In the genomic region with DNA sequence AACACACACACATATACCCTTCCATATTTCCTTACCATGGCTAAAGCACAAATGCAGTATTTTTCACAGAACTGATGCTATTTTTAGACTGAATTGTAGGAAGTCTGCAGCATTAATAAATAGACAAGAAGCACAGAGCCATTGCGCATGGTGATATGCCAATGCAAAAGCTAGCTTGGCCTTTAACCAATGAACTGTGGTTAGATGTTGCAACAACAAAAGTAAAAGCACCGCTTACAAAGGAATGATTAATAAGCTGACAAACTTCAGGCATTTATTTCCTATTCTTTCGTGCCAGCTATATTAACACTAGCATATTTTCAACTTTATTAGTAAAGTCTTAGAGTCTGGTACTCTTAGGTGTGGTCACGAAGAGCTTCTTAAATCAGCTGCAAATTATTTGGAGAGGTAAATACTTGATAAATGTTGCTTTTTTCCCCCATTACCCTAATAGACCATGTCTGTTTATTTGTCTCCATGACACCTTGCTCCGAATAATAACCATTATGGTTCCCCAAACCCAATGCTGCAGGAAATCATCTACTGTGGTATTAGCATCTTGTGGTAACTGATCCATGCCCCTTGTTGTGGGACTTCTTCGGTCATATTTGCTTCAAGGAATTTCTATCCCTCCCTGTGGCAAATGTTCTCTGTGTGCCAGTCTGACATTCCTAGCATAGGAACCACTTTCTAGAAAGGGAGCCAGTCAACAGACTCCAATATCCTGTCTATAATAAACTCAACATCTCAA, we compare ENCODE assay signal across 15 cellular contexts.
DNase-seq lines count a peak whose midpoint lies in the region; ATAC-seq and TF ChIP-seq lines count a peak whose summit lies in the region.
"Had no signal": no experiment of that assay in that cellular context is flagged by ENCODE, and none has a peak within 500 bp of the region (broad histone marks: within the 10 kb centered on the region; RNA-seq: fewer than 3 reads in every experiment).

No MANE protein-coding gene starts in this region.

- peak; percentile 82 for DNase-seq in EL
- peak; percentile 72 for DNase-seq in amniotic epithelial cell (ENCODE audit: low read depth)
- DNase-seq in foreskin fibroblast, result peak; percentile 54 to 75
- peak; percentile 63 for DNase-seq in non-pigmented ciliary epithelial cell (ENCODE audit: low read depth)
- no peak for DNase-seq in sigmoid colon
- no peak for DNase-seq in WERI-Rb-1
- DNase-seq: activated CD4-positive, alpha-beta T cell treated with anti-CD3 and anti-CD28 coated beads, Interleukin-2, amount 10 ng/mL, durations not matched to agents 7 days and 5 days; CD8-positive, alpha-beta memory T cell; naive B cell; NCI-H510A; stimulated activated CD4-positive, alpha-beta T cell treated with anti-CD3 and anti-CD28 coated beads, Interleukin-4, amount 100 ng/mL, for 4 hours; substantia nigra had no signal

- H3K36me3 ChIP-seq in sigmoid colon (no peaks in the 10 kb centered on the region), WERI-Rb-1 (no peaks in the 10 kb centered on the region)

- TF ChIP-seq CTCF in foreskin fibroblast (IDR thresholded peaks at IDR 0.05; ENCODE audit: low read depth, low read length) (no peak), sigmoid colon (IDR thresholded peaks at IDR 0.05) (no peak), WERI-Rb-1 (IDR thresholded peaks at IDR 0.05; ENCODE audit: low read depth, low read length) (no peak)

- ATAC-seq in GM19023 (IDR thresholded peaks at IDR 0.05; ENCODE audit: unreplicated experiment) (no peak), GM21576 (IDR thresholded peaks at IDR 0.05; ENCODE audit: unreplicated experiment) (no peak)
- ATAC-seq: K562 had no signal

- WGBS in sigmoid colon, 2 donors, result 44 to 75% methylated on average over 6 of the region's 6 CpGs

- no peak for TF ChIP-seq POLR2A in sigmoid colon (IDR thresholded peaks at IDR 0.05)

- H3K4me1 ChIP-seq in sigmoid colon, result peaks cover 0 to 18% (median 13%) of the 10 kb centered on the region in 4 donors

- H3K27ac ChIP-seq in sigmoid colon (no peak overlapping the region), WERI-Rb-1 (no peak overlapping the region)

- intact Hi-C loops in sigmoid colon (cut with DNase I), result no loop called here

- H3K27me3 ChIP-seq in sigmoid colon, result no peaks in the 10 kb centered on the region
- peaks cover 61% of the 10 kb centered on the region for H3K27me3 ChIP-seq in WERI-Rb-1 (ENCODE audit: insufficient read depth, low read depth, severe bottlenecking)

- no peak for TF ChIP-seq EP300 in sigmoid colon (IDR thresholded peaks at IDR 0.05)

- H3K4me3 ChIP-seq in foreskin fibroblast (ENCODE audit: low read depth in 1 of 2, low read length in 2 of 2) (no peak overlapping the region), sigmoid colon (no peak overlapping the region), WERI-Rb-1 (ENCODE audit: low read depth, low read length) (no peak overlapping the region)
- H3K4me3 ChIP-seq: K562 had no signal

- no peaks in the 10 kb centered on the region for H3K9me3 ChIP-seq in sigmoid colon
- H3K9me3 ChIP-seq in WERI-Rb-1 (ENCODE audit: severe bottlenecking), result no peaks in the 10 kb centered on the region

Comparison
In these comparisons a context has a peak if more than half of its experiments do, and no peak if none do; other contexts are left out.
1. DNase-seq: peak in EL (single experiment), amniotic epithelial cell (single experiment), foreskin fibroblast (2 of 2) and non-pigmented ciliary epithelial cell (single experiment); none in sigmoid colon (single experiment) and WERI-Rb-1 (single experiment).